16 cellular contexts compared by ENCODE assay signal in the genomic region with DNA sequence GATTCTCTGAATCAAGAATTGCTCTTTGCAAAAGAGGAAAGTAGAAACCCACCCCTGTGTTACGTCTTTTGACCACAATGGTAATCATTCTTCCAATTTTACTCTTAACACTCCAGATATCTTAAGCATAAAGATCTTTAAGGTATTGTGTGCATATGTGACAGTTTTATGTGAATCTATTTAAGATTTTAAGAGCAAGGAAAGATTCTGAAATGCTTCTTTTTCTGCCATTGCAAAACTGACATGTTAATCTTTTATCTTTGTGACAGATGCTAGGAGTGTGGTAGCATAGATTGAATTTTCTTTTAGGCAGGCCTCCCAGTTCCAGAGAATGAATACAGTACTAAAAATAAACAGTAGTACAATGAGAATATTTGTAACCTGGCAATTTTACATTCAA.
"Had no signal": no experiment of that assay in that cellular context is flagged by ENCODE, and none has a peak within 500 bp of the region (broad histone marks: within the 10 kb centered on the region; RNA-seq: fewer than 3 reads in every experiment).

No MANE protein-coding gene starts in this region.

- DNase-seq: KBM-7, NCI-H1092, NCI-H1105 treated with DMSO at 0.1 percent for 48 hours, NCI-H1436, NCI-H187, NCI-H2029, NCI-H2081 treated with DMSO at 0.1 percent for 48 hours, NCI-H2171, NCI-H226, NCI-H446, NCI-H510A, NCI-H524 treated with DMSO at 0.1 percent for 48 hours, NCI-H774, PC-3, SHP77 had no signal

- H3K27ac ChIP-seq: RWPE1 had no signal
